In genomic region chr16:2234813-2235170, GRCh38 we compare ENCODE assay signal across 2 cellular contexts.
TF ChIP-seq lines count a peak whose summit lies in the region.

No MANE protein-coding gene starts in this region.

TF ChIP-seq in HEK293, 187 proteins besides CTCF, POLR2A, EP300 and RAD21:
- no peak for TF ChIP-seq ZNF580 (tag by site-specific recombination; IDR thresholded peaks at IDR 0.05)
- TF ChIP-seq ZNF660 (tag by site-specific recombination; IDR thresholded peaks at IDR 0.05) = no peak
- TF ChIP-seq BCL11B (tag by site-specific recombination; IDR thresholded peaks at IDR 0.05; ENCODE audit: low read depth) = 0 out of 2 replicates have a peak, but pooled peaks have one; percentile 24
- TF ChIP-seq SP3 (tag by site-specific recombination; IDR thresholded peaks at IDR 0.05) = no peak
- no peak for TF ChIP-seq KLF1 (tag by site-specific recombination; IDR thresholded peaks at IDR 0.05)
- peak; percentile 70 for TF ChIP-seq ZNF341 (tag by site-specific recombination; IDR thresholded peaks at IDR 0.05; ENCODE audit: low read depth)
- TF ChIP-seq GLI2 (tag by site-specific recombination; IDR thresholded peaks at IDR 0.05; ENCODE audit: borderline replicate concordance, low read depth) = no peak
- TF ChIP-seq ZNF629 (tag by site-specific recombination; IDR thresholded peaks at IDR 0.05) = no peak
- no peak for TF ChIP-seq ZNF311 (tag by site-specific recombination; IDR thresholded peaks at IDR 0.05; ENCODE audit: borderline replicate concordance)
- TF ChIP-seq PATZ1 (tag by site-specific recombination; IDR thresholded peaks at IDR 0.05) = peak; percentile 43
- no peak for TF ChIP-seq ZNF549 (tag by site-specific recombination; IDR thresholded peaks at IDR 0.05)
- no peak for TF ChIP-seq ZEB2 (tag by site-specific recombination; IDR thresholded peaks at IDR 0.05)

TF ChIP-seq in K562, 482 proteins besides CTCF, POLR2A, EP300 and RAD21:
- no peak for TF ChIP-seq ZNF76 (CRISPR knock-in tag; IDR thresholded peaks at IDR 0.05; ENCODE audit: borderline replicate concordance)
- TF ChIP-seq POLR2G (IDR thresholded peaks at IDR 0.05; ENCODE audit: low read depth, low read length) = peak; percentile 32; the same call in 1 of the 2 replicates
